13 cellular contexts compared by ENCODE assay signal in genomic region chr4:187209921-187210613, GRCh38.
DNase-seq lines count a peak whose midpoint lies in the region; ATAC-seq lines count a peak whose summit lies in the region.
"Had no signal": no experiment of that assay in that cellular context is flagged by ENCODE, and none has a peak within 500 bp of the region (broad histone marks: within the 10 kb centered on the region; RNA-seq: fewer than 3 reads in every experiment).

No MANE protein-coding gene starts in this region.

- H3K4me2 ChIP-seq in skeletal muscle satellite cell (ENCODE audit: low read length): peak overlapping the region; percentile 16

- peaks cover 14% of the 10 kb centered on the region for H3K4me1 ChIP-seq in skeletal muscle satellite cell (ENCODE audit: control insufficient read depth, insufficient read depth, low read length)

- H3K27me3 ChIP-seq in skeletal muscle satellite cell (ENCODE audit: control insufficient read depth, insufficient read depth, low read length): no peaks in the 10 kb centered on the region

- no peak overlapping the region for H3K4me3 ChIP-seq in skeletal muscle satellite cell (ENCODE audit: low read length)

- ATAC-seq in HG03457 (IDR thresholded peaks at IDR 0.05; ENCODE audit: unreplicated experiment) (no peak), GM18517 (IDR thresholded peaks at IDR 0.05; ENCODE audit: unreplicated experiment) (no peak)
- ATAC-seq: natural killer cell treated with Interleukin-12 subunit alpha and Interleukin-12 subunit beta and Interleukin-15 and Interleukin-18, amount 100 ng/mL, for 72 hours had no signal

- H3K36me3 ChIP-seq in skeletal muscle satellite cell (ENCODE audit: insufficient read depth, low read length): no peaks in the 10 kb centered on the region

- peak overlapping the region; percentile 64 for H3K9ac ChIP-seq in skeletal muscle satellite cell (ENCODE audit: low read depth, low read length)

- DNase-seq in EL: peak; percentile 81
- DNase-seq in SW480 (ENCODE audit: low spot score): peak; percentile 58
- peak; percentile 81 for DNase-seq in fibroblast of peridontal ligament (ENCODE audit: extremely low read depth)
- no peak for DNase-seq in cerebellum (ENCODE audit: low spot score)
- DNase-seq in activated CD4-positive, alpha-beta T cell treated with anti-CD3 and anti-CD28 coated beads for 1 hour: no peak
- DNase-seq: activated CD8-positive, alpha-beta memory T cell treated with anti-CD3 and anti-CD28 coated beads for 24 hours; activated naive CD8-positive, alpha-beta T cell treated with anti-CD3 and anti-CD28 coated beads, Interleukin-2, amount 10 ng/mL, durations not matched to agents 7 days and 5 days; COR-L47; NCI-H226 had no signal

- no peaks in the 10 kb centered on the region for H3K9me3 ChIP-seq in skeletal muscle satellite cell (replicated peaks; ENCODE audit: low read length)

Comparison
In these comparisons a context has a peak if more than half of its experiments do, and no peak if none do; other contexts are left out.
1. DNase-seq: peak in EL (single experiment), SW480 (single experiment) and fibroblast of peridontal ligament (single experiment); none in cerebellum (single experiment) and activated CD4-positive, alpha-beta T cell treated with anti-CD3 and anti-CD28 coated beads for 1 hour (single experiment).